ENCODE assay signal across 9 cellular contexts in the genomic region with DNA sequence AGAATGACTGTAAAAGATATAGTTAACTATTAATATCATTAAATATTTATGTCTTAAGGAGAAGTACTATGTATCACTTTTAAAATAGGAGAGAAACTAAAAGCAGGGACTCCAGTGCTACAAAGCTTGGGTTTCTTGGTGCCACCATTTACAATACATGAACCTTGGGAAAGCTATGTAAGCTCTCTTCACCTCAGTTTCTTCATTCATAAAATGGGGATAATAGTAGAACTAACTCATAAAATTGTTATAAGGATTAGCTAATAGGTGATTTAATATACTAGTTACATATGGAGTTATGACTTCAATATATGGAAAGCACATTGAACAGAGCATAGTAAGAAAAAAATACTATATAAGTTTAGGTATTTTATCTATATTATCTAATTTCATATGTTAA. TPM values are rescaled to one million over a fixed set of nuclear protein-coding genes. Genes with fewer than 3 reads are reported as not detected.
"Had no signal": no experiment of that assay in that cellular context is flagged by ENCODE, and none has a peak within 500 bp of the region (broad histone marks: within the 10 kb centered on the region; RNA-seq: fewer than 3 reads in every experiment).

No MANE protein-coding gene starts in this region.

- ATAC-seq: GM12878 had no signal

- FAIRE-seq: G401.6, GM12878, GM12891, GM12892, GM18507, GM19239 had no signal

- DNase-seq: GDM1, GF-D8 had no signal

- H3K4me3 ChIP-seq: GM12878 had no signal

RNA-seq across cellular contexts. Expression of a gene that starts 23.7 kb away (rescaled TPM):
- total RNA-seq: G401 had no signal

RNA-seq across cellular contexts. Expression of a gene that starts 33.0 kb away (rescaled TPM):
- total RNA-seq: G401, GM12878 had no signal
- polyA plus RNA-seq: GM12878 had no signal
